Comparison of ENCODE assay signal across 2 cellular contexts in the genomic region with DNA sequence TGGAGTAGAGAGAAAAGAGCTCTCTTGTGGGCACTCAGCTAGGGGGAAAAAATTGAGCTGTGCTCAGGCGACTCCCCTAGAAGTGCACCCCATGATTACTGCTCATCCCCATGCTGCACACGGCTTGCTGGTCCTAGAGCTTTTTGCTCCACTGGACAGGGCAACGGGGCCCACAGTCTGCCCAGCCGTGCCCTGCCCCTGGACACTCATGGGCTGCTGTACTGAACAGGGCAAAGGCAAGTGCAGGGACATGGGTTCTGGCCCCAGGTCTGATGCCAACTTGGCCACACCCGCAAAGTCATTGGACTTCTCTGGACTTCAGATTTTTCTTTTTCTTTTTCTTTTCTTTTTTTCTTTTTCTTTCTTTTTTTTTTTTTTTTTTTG.
TF ChIP-seq lines count a peak whose summit lies in the region.

No MANE protein-coding gene starts in this region.

TF ChIP-seq in A549, 52 proteins besides CTCF, POLR2A, EP300 and RAD21:
- TF ChIP-seq RARB (CRISPR knock-in tag; IDR thresholded peaks at IDR 0.05) = no peak
- TF ChIP-seq HEYL (CRISPR knock-in tag; IDR thresholded peaks at IDR 0.05) = no peak
- no peak for TF ChIP-seq NFE2L2 (conservative IDR thresholded peaks at IDR 0.05; ENCODE audit: low read length)
- TF ChIP-seq KDM1A (IDR thresholded peaks at IDR 0.05; ENCODE audit: low read depth) = no peak
- TF ChIP-seq KDM5A (IDR thresholded peaks at IDR 0.05) = no peak
- TF ChIP-seq HDAC2 (IDR thresholded peaks at IDR 0.05) = no peak
- no peak for TF ChIP-seq NPAS2 (CRISPR knock-in tag; IDR thresholded peaks at IDR 0.05; ENCODE audit: borderline replicate concordance)
- TF ChIP-seq HMGXB4 (CRISPR knock-in tag; IDR thresholded peaks at IDR 0.05; ENCODE audit: borderline replicate concordance) = no peak
- TF ChIP-seq FOXS1 (CRISPR knock-in tag; IDR thresholded peaks at IDR 0.05) = no peak
- TF ChIP-seq ZC3H11A (IDR thresholded peaks at IDR 0.05) = no peak
- no peak for TF ChIP-seq BHLHE40 (IDR thresholded peaks at IDR 0.05; ENCODE audit: low read depth, low read length)
- no peak for TF ChIP-seq GATA3 (IDR thresholded peaks at IDR 0.05; ENCODE audit: borderline replicate concordance)
- TF ChIP-seq MAX (IDR thresholded peaks at IDR 0.05) = no peak
- TF ChIP-seq, protein P1, sequence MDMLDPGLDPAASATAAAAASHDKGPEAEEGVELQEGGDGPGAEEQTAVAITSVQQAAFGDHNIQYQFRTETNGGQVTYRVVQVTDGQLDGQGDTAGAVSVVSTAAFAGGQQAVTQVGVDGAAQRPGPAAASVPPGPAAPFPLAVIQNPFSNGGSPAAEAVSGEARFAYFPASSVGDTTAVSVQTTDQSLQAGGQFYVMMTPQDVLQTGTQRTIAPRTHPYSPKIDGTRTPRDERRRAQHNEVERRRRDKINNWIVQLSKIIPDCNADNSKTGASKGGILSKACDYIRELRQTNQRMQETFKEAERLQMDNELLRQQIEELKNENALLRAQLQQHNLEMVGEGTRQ (IDR thresholded peaks at IDR 0.05) = no peak
- no peak for TF ChIP-seq RFX5 (IDR thresholded peaks at IDR 0.05)
- TF ChIP-seq EHF (CRISPR knock-in tag; IDR thresholded peaks at IDR 0.05) = no peak
- no peak for TF ChIP-seq ZNF302 (CRISPR knock-in tag; IDR thresholded peaks at IDR 0.05)
- TF ChIP-seq RNF2 (IDR thresholded peaks at IDR 0.05; ENCODE audit: borderline replicate concordance, low read depth) = no peak
TF ChIP-seq in A549: peak in this region for 0.

TF ChIP-seq in K562, 482 proteins besides CTCF, POLR2A, EP300 and RAD21:
- TF ChIP-seq OTX1 (CRISPR knock-in tag; IDR thresholded peaks at IDR 0.05) (no peak), MTA3 (IDR thresholded peaks at IDR 0.05; ENCODE audit: borderline replicate concordance) (0 out of 2 replicates have a peak, but pooled peaks have one; percentile 45), WHSC1 (IDR thresholded peaks at IDR 0.05; ENCODE audit: low read length) (no peak), JUNB (CRISPR knock-in tag; conservative IDR thresholded peaks at IDR 0.05) (no peak)
